In genomic region chr20:64223526-64224067, GRCh38 we compare ENCODE assay signal across 9 cellular contexts. TPM values are rescaled to one million over a fixed set of nuclear protein-coding genes. Genes with fewer than 3 reads are reported as not detected.
DNase-seq lines count a peak whose midpoint lies in the region; ATAC-seq lines count a peak whose summit lies in the region.
"Had no signal": no experiment of that assay in that cellular context is flagged by ENCODE, and none has a peak within 500 bp of the region (broad histone marks: within the 10 kb centered on the region; RNA-seq: fewer than 3 reads in every experiment).

No MANE protein-coding gene starts in this region.

- ATAC-seq in HG03175 (IDR thresholded peaks at IDR 0.05; ENCODE audit: unreplicated experiment) = no peak
- ATAC-seq in GM19455 (IDR thresholded peaks at IDR 0.05; ENCODE audit: unreplicated experiment) = no peak

- peak; percentile 20 for DNase-seq in Ammon's horn (ENCODE audit: low spot score)
- DNase-seq in LHCN-M2 (ENCODE audit: low read depth) = peak; percentile 28
- DNase-seq in cerebellum (ENCODE audit: low spot score) = peak; percentile 41
- DNase-seq in left kidney (ENCODE audit: low read depth, low spot score) = peak; percentile 87
- no peak for DNase-seq in COLO829 (ENCODE audit: low spot score)
- DNase-seq in NK-92 (lab: John Stamatoyannopoulos, UW; ENCODE audit: unreplicated experiment) = no peak
- DNase-seq: NCI-H748 treated with DMSO at 0.1 percent for 48 hours had no signal

RNA-seq across cellular contexts. Expression of gene PCMTD2, which starts 32.0 kb away (rescaled TPM):
- total RNA-seq in LHCN-M2 (2014; rRNA removed) = 39.1 and 56.6 TPM in 2 replicates
- polyA plus RNA-seq in LHCN-M2 (2012) = 5.6 TPM
- total RNA-seq in cerebellum = 93.7 TPM

RNA-seq across cellular contexts. Expression of gene MYT1, which starts 59.3 kb away (rescaled TPM):
- total RNA-seq in LHCN-M2 (2014; rRNA removed) (not detected in 2 replicates), cerebellum (17.2 TPM)
- not detected for polyA plus RNA-seq in LHCN-M2 (2012)

Comparison
In these comparisons a context has a peak if more than half of its experiments do, and no peak if none do; other contexts are left out.
1. DNase-seq: peak in Ammon's horn (single experiment), LHCN-M2 (single experiment), cerebellum (single experiment) and left kidney (single experiment); none in COLO829 (single experiment) and NK-92 (single experiment).
2. RNA of gene MYT1, which starts 59.3 kb away (total RNA-seq): 17.2 TPM in cerebellum (single experiment); not detected in LHCN-M2; every median in the first group is over 10 times any median in the second.